13 cellular contexts compared by ENCODE assay signal in genomic region chr10:102411341-102412255, GRCh38. TPM values are rescaled to one million over a fixed set of nuclear protein-coding genes. Genes with fewer than 3 reads are reported as not detected.
A peak's percentile ranks its signal among the peaks of the same experiment; 100 is the strongest.
DNase-seq lines count a peak whose midpoint lies in the region; ATAC-seq, FAIRE-seq and TF ChIP-seq lines count a peak whose summit lies in the region.
"Had no signal": no experiment of that assay in that cellular context is flagged by ENCODE, and none has a peak within 500 bp of the region (broad histone marks: within the 10 kb centered on the region; RNA-seq: fewer than 3 reads in every experiment).

No MANE protein-coding gene starts in this region.

- no peaks in the 10 kb centered on the region for H3K36me3 ChIP-seq in kidney (ENCODE audit: control insufficient read depth in 1 of 2, insufficient read depth in 2 of 2, low read length in 2 of 2)

- no peaks in the 10 kb centered on the region for H3K9me3 ChIP-seq in kidney (ENCODE audit: control insufficient read depth in 1 of 2, low read length in 2 of 2)

- no peaks in the 10 kb centered on the region for H3K4me1 ChIP-seq in kidney (ENCODE audit: control insufficient read depth in 1 of 2, insufficient read depth in 1 of 2, low read depth in 1 of 2, low read length in 2 of 2)

- no peak overlapping the region for H3K27ac ChIP-seq in kidney (ENCODE audit: low read depth in 2 of 2, low read length in 2 of 2)
- H3K27ac ChIP-seq: KMS-11 had no signal

- peak overlapping the region; percentile 85 for H3K4me3 Mint-ChIP-seq in activated T-helper 17 cell treated with anti-CD3 and anti-CD28 coated beads, Interleukin-2, amount 50 U/mL, for 72 hours
- H3K4me3 Mint-ChIP-seq in stimulated activated naive CD8-positive, alpha-beta T cell treated with anti-CD3 and anti-CD28 coated beads, Interleukin-15, amount 100 ng/mL, for 72 hours: peak overlapping the region; percentile 55 to 78

- no peak for FAIRE-seq in kidney (lab: Jason Lieb, UNC)

- no peak overlapping the region for H3K4me3 ChIP-seq in kidney (ENCODE audit: low read length in 2 of 2)

- peak; percentile 54 for DNase-seq in activated CD8-positive, alpha-beta memory T cell treated with anti-CD3 and anti-CD28 coated beads, Interleukin-2, amount 50 U/mL, for 48 hours
- no peak for DNase-seq in activated CD8-positive, alpha-beta memory T cell treated with anti-CD3 and anti-CD28 coated beads for 24 hours
- DNase-seq in kidney: peak; percentile 52
- no peak for DNase-seq in stimulated activated naive CD8-positive, alpha-beta T cell treated with anti-CD3 and anti-CD28 coated beads, Interleukin-15, amount 100 ng/mL, for 72 hours
- no peak for DNase-seq in middle frontal gyrus (ENCODE audit: extremely low spot score, low spot score)
- DNase-seq in C1 segment of cervical spinal cord (lab: John Stamatoyannopoulos, UW): no peak
- DNase-seq in stimulated activated CD4-positive, alpha-beta T cell treated with anti-CD3 and anti-CD28 coated beads, Interleukin-4, amount 100 ng/mL, for 4 hours: no peak
- DNase-seq: erythroblast, NCI-H2029 had no signal

- peaks cover 19% of the 10 kb centered on the region for H3K4me1 Mint-ChIP-seq in activated T-helper 17 cell treated with anti-CD3 and anti-CD28 coated beads, Interleukin-2, amount 50 U/mL, for 72 hours
- H3K4me1 Mint-ChIP-seq in stimulated activated naive CD8-positive, alpha-beta T cell treated with anti-CD3 and anti-CD28 coated beads, Interleukin-15, amount 100 ng/mL, for 72 hours: peaks cover 72% of the 10 kb centered on the region

- no peak overlapping the region for H3K9ac ChIP-seq in kidney (ENCODE audit: low read length in 2 of 2)
- H3K9ac ChIP-seq: KMS-11 had no signal

- intact Hi-C loops in kidney (cut with DNase I): no loop called here

- H3K9me3 Mint-ChIP-seq in activated T-helper 17 cell treated with anti-CD3 and anti-CD28 coated beads, Interleukin-2, amount 50 U/mL, for 72 hours: no peaks in the 10 kb centered on the region
- H3K9me3 Mint-ChIP-seq in stimulated activated naive CD8-positive, alpha-beta T cell treated with anti-CD3 and anti-CD28 coated beads, Interleukin-15, amount 100 ng/mL, for 72 hours: no peaks in the 10 kb centered on the region

- peak overlapping the region; percentile 37 for H3K27ac Mint-ChIP-seq in activated T-helper 17 cell treated with anti-CD3 and anti-CD28 coated beads, Interleukin-2, amount 50 U/mL, for 72 hours
- H3K27ac Mint-ChIP-seq in stimulated activated naive CD8-positive, alpha-beta T cell treated with anti-CD3 and anti-CD28 coated beads, Interleukin-15, amount 100 ng/mL, for 72 hours: peak overlapping the region in 1 of 2 donors; percentile 67

- no peak for ATAC-seq in activated T-helper 17 cell treated with anti-CD3 and anti-CD28 coated beads, Interleukin-2, amount 50 U/mL, for 72 hours (replicated peaks)
- no peak for ATAC-seq in stimulated activated naive CD8-positive, alpha-beta T cell treated with anti-CD3 and anti-CD28 coated beads, Interleukin-15, amount 100 ng/mL, for 72 hours

- no peak for TF ChIP-seq CTCF in kidney (IDR thresholded peaks at IDR 0.05; ENCODE audit: borderline replicate concordance, extremely low read depth, insufficient read depth)

- H3K27me3 Mint-ChIP-seq in activated T-helper 17 cell treated with anti-CD3 and anti-CD28 coated beads, Interleukin-2, amount 50 U/mL, for 72 hours: peaks cover 28% of the 10 kb centered on the region
- H3K27me3 Mint-ChIP-seq in stimulated activated naive CD8-positive, alpha-beta T cell treated with anti-CD3 and anti-CD28 coated beads, Interleukin-15, amount 100 ng/mL, for 72 hours: peaks cover 41% of the 10 kb centered on the region

- peaks cover 5% of the 10 kb centered on the region for H3K36me3 Mint-ChIP-seq in activated T-helper 17 cell treated with anti-CD3 and anti-CD28 coated beads, Interleukin-2, amount 50 U/mL, for 72 hours (ENCODE audit: low read depth)

RNA-seq across cellular contexts. Expression of gene PSD, which starts 7.0 kb away (rescaled TPM):
- total RNA-seq in activated T-helper 17 cell treated with anti-CD3 and anti-CD28 coated beads, Interleukin-2, amount 50 U/mL, for 72 hours: 1 to 10 TPM; 3.0 to 8.0 TPM
- 2.2 TPM for total RNA-seq in kidney
- 1.2 TPM for polyA plus RNA-seq in kidney (ENCODE audit: insufficient read depth, low read depth, low replicate concordance)

RNA-seq across cellular contexts. Expression of gene FBXL15, which starts 9.0 kb away (rescaled TPM):
- total RNA-seq in activated T-helper 17 cell treated with anti-CD3 and anti-CD28 coated beads, Interleukin-2, amount 50 U/mL, for 72 hours: 10 to 100 TPM; 12.6 to 15.4 TPM
- 17.9 TPM for total RNA-seq in kidney
- 28.0 TPM for polyA plus RNA-seq in kidney (ENCODE audit: insufficient read depth, low read depth, low replicate concordance)

RNA-seq across cellular contexts. Expression of gene NFKB2, which starts 16.1 kb away (rescaled TPM):
- 100 to 1,000 TPM; 192 to 372 TPM for total RNA-seq in activated T-helper 17 cell treated with anti-CD3 and anti-CD28 coated beads, Interleukin-2, amount 50 U/mL, for 72 hours
- total RNA-seq in kidney: 62.7 TPM
- polyA plus RNA-seq in kidney (ENCODE audit: insufficient read depth, low read depth, low replicate concordance): 14.0 TPM

RNA-seq across cellular contexts. Expression of gene CUEDC2, which starts 20.8 kb away (rescaled TPM):
- total RNA-seq in activated T-helper 17 cell treated with anti-CD3 and anti-CD28 coated beads, Interleukin-2, amount 50 U/mL, for 72 hours: 10 to 100 TPM; 53.3 to 58.5 TPM
- 50.9 TPM for total RNA-seq in kidney
- 117 TPM for polyA plus RNA-seq in kidney (ENCODE audit: insufficient read depth, low read depth, low replicate concordance)

RNA-seq across cellular contexts. Expression of gene C10orf95, which starts 39.7 kb away (rescaled TPM):
- total RNA-seq in activated T-helper 17 cell treated with anti-CD3 and anti-CD28 coated beads, Interleukin-2, amount 50 U/mL, for 72 hours: under 1 TPM; 0.29 to 0.39 TPM
- total RNA-seq in kidney: 2.7 TPM
- polyA plus RNA-seq in kidney (ENCODE audit: insufficient read depth, low read depth, low replicate concordance): 0.62 TPM
- total RNA-seq: cardiac septum, urinary bladder had no signal

Comparison
In these comparisons a context has a peak if more than half of its experiments do, and no peak if none do; other contexts are left out.
1. DNase-seq: peak in activated CD8-positive, alpha-beta memory T cell treated with anti-CD3 and anti-CD28 coated beads, Interleukin-2, amount 50 U/mL, for 48 hours (single experiment) and kidney (single experiment); none in activated CD8-positive, alpha-beta memory T cell treated with anti-CD3 and anti-CD28 coated beads for 24 hours (single experiment), stimulated activated naive CD8-positive, alpha-beta T cell treated with anti-CD3 and anti-CD28 coated beads, Interleukin-15, amount 100 ng/mL, for 72 hours (0 of 2), middle frontal gyrus (single experiment), C1 segment of cervical spinal cord (0 of 14) and stimulated activated CD4-positive, alpha-beta T cell treated with anti-CD3 and anti-CD28 coated beads, Interleukin-4, amount 100 ng/mL, for 4 hours (0 of 2).